ENCODE assay signal across 8 cellular contexts in the genomic region with DNA sequence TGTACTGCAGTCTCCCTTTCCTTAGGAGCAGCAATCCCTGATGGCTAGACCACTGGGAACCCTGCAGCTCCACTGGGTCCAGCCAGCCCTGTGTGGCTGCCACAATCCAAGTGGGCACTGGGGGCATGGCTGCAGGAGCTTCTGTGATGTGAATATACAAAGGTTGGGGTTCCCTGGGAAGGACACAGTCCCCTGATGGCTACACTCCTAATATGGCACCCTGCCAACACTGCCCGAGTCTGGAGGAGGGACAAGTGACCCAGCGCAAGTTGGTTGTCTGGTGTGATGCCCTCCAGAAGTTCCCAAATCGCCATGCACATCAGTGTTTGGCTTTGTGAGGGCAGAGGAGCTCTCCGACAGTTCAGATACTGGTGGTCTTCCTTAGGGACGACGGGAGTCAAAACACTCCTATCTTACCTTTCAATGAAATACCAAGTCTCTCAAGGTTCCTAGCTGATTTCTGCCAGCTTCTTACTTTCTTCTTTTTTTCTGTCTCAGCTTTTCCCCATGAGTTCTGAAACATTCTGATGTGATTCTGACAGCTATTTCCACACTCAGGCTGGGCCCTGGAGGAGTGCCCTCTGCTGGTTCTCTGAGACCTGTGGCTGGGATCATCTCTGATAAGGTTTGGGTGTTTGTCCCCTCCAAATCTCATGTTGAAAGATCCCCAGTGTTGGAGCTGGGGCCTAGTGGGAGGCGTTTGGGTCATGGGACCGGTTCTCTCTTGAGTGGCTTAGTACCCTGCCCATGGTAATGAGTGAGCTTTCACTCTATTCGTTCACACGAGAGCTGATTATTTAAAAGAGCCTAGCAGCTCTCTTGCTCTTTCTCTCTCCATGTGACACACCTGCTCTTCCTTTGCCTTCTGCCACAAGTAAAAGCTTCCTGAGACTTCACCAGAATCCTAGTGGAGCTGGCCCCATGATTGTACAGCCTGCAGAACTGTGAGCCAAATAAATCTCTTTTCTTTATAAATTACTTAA. TPM values are rescaled to one million over a fixed set of nuclear protein-coding genes. Genes with fewer than 3 reads are reported as not detected.
A peak's percentile ranks its signal among the peaks of the same experiment; 100 is the strongest.
DNase-seq lines count a peak whose midpoint lies in the region; ATAC-seq and TF ChIP-seq lines count a peak whose summit lies in the region.

No MANE protein-coding gene starts in this region.

- POLR2A ChIA-PET in activated CD4-positive, alpha-beta T cell treated with anti-CD3 and anti-CD28 coated beads, Interleukin-2, amount 10 ng/mL, durations not matched to agents 7 days and 5 days (lab: Charles Lee) = interaction anchor here (0.7 kb wide), 1 partner anchor 9 kb away, joined by 3 read pairs; no protein-coding TSS in a partner anchor
- POLR2A ChIA-PET in PC-3 (lab: Charles Lee; ENCODE audit: unreplicated experiment) = interaction anchor here (0.6 kb wide), 2 partner anchors 29 to 287 kb away, joined by 3 read pairs; no protein-coding TSS in a partner anchor

- intact Hi-C loops in PC-3 (cut with micrococcal nuclease) = loop anchor here (1.0 kb wide), 1 partner anchor 48 kb away; no protein-coding TSS in a partner anchor

- H4K20me1 ChIP-seq in PC-3 (ENCODE audit: low read length) = no peaks in the 10 kb centered on the region

- H3K4me1 Mint-ChIP-seq in activated CD4-positive, alpha-beta T cell treated with anti-CD3 and anti-CD28 coated beads, Interleukin-2, amount 10 ng/mL, durations not matched to agents 7 days and 5 days = no peaks in the 10 kb centered on the region
- peaks cover 10 to 14% of the 10 kb centered on the region in 2 donors for H3K4me1 Mint-ChIP-seq in stimulated activated naive B cell treated with anti-CD40 and anti-IgM and Interleukin-4, amounts not matched to agents 10 μg/mL and 1 μg/mL and 100 μg/mL, for 72 hours
- H3K4me1 Mint-ChIP-seq in T-helper 2 cell treated with Interferon-gamma antibody and Interleukin-4, amounts not matched to agents 5 μg/mL and 100 μg/mL, for 36 hours (ENCODE audit: low read depth) = no peaks in the 10 kb centered on the region

- CTCF ChIA-PET in activated CD4-positive, alpha-beta T cell treated with anti-CD3 and anti-CD28 coated beads, Interleukin-2, amount 10 ng/mL, durations not matched to agents 7 days and 5 days (lab: Charles Lee) = interaction anchor here (0.5 to 1.6 kb wide), 11 partner anchors 9 to 139 kb away, joined by 3 to 8 read pairs (median 4); no protein-coding TSS in a partner anchor
- CTCF ChIA-PET in PC-3 (lab: Charles Lee) = interaction anchor here (1.0 to 1.8 kb wide), 4 partner anchors 12 to 49 kb away, joined by 7 to 24 read pairs (median 16); no protein-coding TSS in a partner anchor

- no peaks in the 10 kb centered on the region for H3K79me2 ChIP-seq in PC-3 (ENCODE audit: low read length)

- no peak overlapping the region for H3K9ac ChIP-seq in PC-3 (ENCODE audit: low read length)

- no peak overlapping the region for H2AFZ ChIP-seq in PC-3 (ENCODE audit: low read length)

- no peaks in the 10 kb centered on the region for H3K27me3 ChIP-seq in PC-3 (ENCODE audit: low read length)
- H3K27me3 ChIP-seq in foreskin keratinocyte = no peaks in the 10 kb centered on the region

- H3K9me3 Mint-ChIP-seq in activated CD4-positive, alpha-beta T cell treated with anti-CD3 and anti-CD28 coated beads, Interleukin-2, amount 10 ng/mL, durations not matched to agents 7 days and 5 days = peaks cover 3% of the 10 kb centered on the region
- H3K9me3 Mint-ChIP-seq in stimulated activated naive B cell treated with anti-CD40 and anti-IgM and Interleukin-4, amounts not matched to agents 10 μg/mL and 1 μg/mL and 100 μg/mL, for 72 hours = peaks cover 3 to 8% of the 10 kb centered on the region in 2 donors
- peaks cover 8% of the 10 kb centered on the region for H3K9me3 Mint-ChIP-seq in T-helper 2 cell treated with Interferon-gamma antibody and Interleukin-4, amounts not matched to agents 5 μg/mL and 100 μg/mL, for 36 hours

- H3K27me3 Mint-ChIP-seq in activated CD4-positive, alpha-beta T cell treated with anti-CD3 and anti-CD28 coated beads, Interleukin-2, amount 10 ng/mL, durations not matched to agents 7 days and 5 days = peaks cover 20% of the 10 kb centered on the region
- H3K27me3 Mint-ChIP-seq in stimulated activated naive B cell treated with anti-CD40 and anti-IgM and Interleukin-4, amounts not matched to agents 10 μg/mL and 1 μg/mL and 100 μg/mL, for 72 hours = peaks cover 3 to 37% of the 10 kb centered on the region in 2 donors
- H3K27me3 Mint-ChIP-seq in T-helper 2 cell treated with Interferon-gamma antibody and Interleukin-4, amounts not matched to agents 5 μg/mL and 100 μg/mL, for 36 hours (ENCODE audit: low read depth) = peaks cover 25% of the 10 kb centered on the region

- 0 out of 2 replicates have a peak, but pooled peaks cover 4% of the 10 kb centered on the region for H3K9me3 ChIP-seq in PC-3 (ENCODE audit: low read length)

- H3K4me3 Mint-ChIP-seq in activated CD4-positive, alpha-beta T cell treated with anti-CD3 and anti-CD28 coated beads, Interleukin-2, amount 10 ng/mL, durations not matched to agents 7 days and 5 days = no peak overlapping the region
- no peak overlapping the region for H3K4me3 Mint-ChIP-seq in stimulated activated naive B cell treated with anti-CD40 and anti-IgM and Interleukin-4, amounts not matched to agents 10 μg/mL and 1 μg/mL and 100 μg/mL, for 72 hours
- H3K4me3 Mint-ChIP-seq in T-helper 2 cell treated with Interferon-gamma antibody and Interleukin-4, amounts not matched to agents 5 μg/mL and 100 μg/mL, for 36 hours = no peak overlapping the region

- no peak overlapping the region for H3K4me3 ChIP-seq in PC-3 (ENCODE audit: low read length)

- no peaks in the 10 kb centered on the region for H3K36me3 Mint-ChIP-seq in activated CD4-positive, alpha-beta T cell treated with anti-CD3 and anti-CD28 coated beads, Interleukin-2, amount 10 ng/mL, durations not matched to agents 7 days and 5 days (ENCODE audit: low read depth)
- H3K36me3 Mint-ChIP-seq in stimulated activated naive B cell treated with anti-CD40 and anti-IgM and Interleukin-4, amounts not matched to agents 10 μg/mL and 1 μg/mL and 100 μg/mL, for 72 hours = peaks cover 0 to 8% of the 10 kb centered on the region in 2 donors
- H3K36me3 Mint-ChIP-seq in T-helper 2 cell treated with Interferon-gamma antibody and Interleukin-4, amounts not matched to agents 5 μg/mL and 100 μg/mL, for 36 hours (ENCODE audit: low read depth) = no peaks in the 10 kb centered on the region

- BruUV-seq in PC-3 (replicated peaks; lab: Mats Ljungman, UMichigan) = no TSS peak

- no peak overlapping the region for H3K4me2 ChIP-seq in PC-3 (ENCODE audit: low read length)

- H3K27ac ChIP-seq in PC-3 (ENCODE audit: low read length) = no peak overlapping the region
- no peak overlapping the region for H3K27ac ChIP-seq in foreskin keratinocyte

- no peak overlapping the region for H3K27ac Mint-ChIP-seq in activated CD4-positive, alpha-beta T cell treated with anti-CD3 and anti-CD28 coated beads, Interleukin-2, amount 10 ng/mL, durations not matched to agents 7 days and 5 days
- peak overlapping the region; percentile 15 for H3K27ac Mint-ChIP-seq in stimulated activated naive B cell treated with anti-CD40 and anti-IgM and Interleukin-4, amounts not matched to agents 10 μg/mL and 1 μg/mL and 100 μg/mL, for 72 hours
- no peak overlapping the region for H3K27ac Mint-ChIP-seq in T-helper 2 cell treated with Interferon-gamma antibody and Interleukin-4, amounts not matched to agents 5 μg/mL and 100 μg/mL, for 36 hours

- H3K9me2 ChIP-seq in PC-3 (replicated peaks; ENCODE audit: low read length) = no peaks in the 10 kb centered on the region

- H3K4me1 ChIP-seq in PC-3 (ENCODE audit: insufficient read depth, low read length) (no peaks in the 10 kb centered on the region), foreskin keratinocyte (no peaks in the 10 kb centered on the region)

- peak; percentile 18 for DNase-seq in activated CD4-positive, alpha-beta T cell treated with anti-CD3 and anti-CD28 coated beads, Interleukin-2, amount 10 ng/mL, durations not matched to agents 7 days and 5 days
- DNase-seq in activated CD4-positive, alpha-beta T cell treated with anti-CD3 and anti-CD28 coated beads, Interleukin-2, amount 50 U/mL, for 1 hour = no peak
- DNase-seq in PC-3 (peak; percentile 48), foreskin keratinocyte (no peak), foreskin melanocyte (no peak), retina (no peak)
- DNase-seq in stimulated activated naive B cell treated with anti-CD40 and anti-IgM and Interleukin-4, amounts not matched to agents 10 μg/mL and 1 μg/mL and 100 μg/mL, for 72 hours = no peak
- DNase-seq in T-helper 2 cell treated with Interferon-gamma antibody and Interleukin-4, amounts not matched to agents 5 μg/mL and 100 μg/mL, for 36 hours (ENCODE audit: low spot score) = no peak

- H3K36me3 ChIP-seq in PC-3 (ENCODE audit: low read depth, low read length) = no peaks in the 10 kb centered on the region; the same call in 1 of the 2 replicates

- peak; percentile 74 for TF ChIP-seq CTCF in PC-3 (conservative IDR thresholded peaks at IDR 0.05; ENCODE audit: low read depth, low read length)
- TF ChIP-seq CTCF in foreskin keratinocyte (conservative IDR thresholded peaks at IDR 0.05) = peak; percentile 81

- ATAC-seq in PC-3 = peak; percentile 63
- peak; percentile 44 for ATAC-seq in foreskin keratinocyte
- ATAC-seq in stimulated activated naive B cell treated with anti-CD40 and anti-IgM and Interleukin-4, amounts not matched to agents 10 μg/mL and 1 μg/mL and 100 μg/mL, for 72 hours (replicated peaks) = no peak

- H3F3A ChIP-seq in PC-3 (ENCODE audit: low read length, unreplicated experiment) = no peaks in the 10 kb centered on the region

RNA-seq across cellular contexts. Expression of a gene that starts 15.5 kb away (rescaled TPM):
- total RNA-seq in activated CD4-positive, alpha-beta T cell treated with anti-CD3 and anti-CD28 coated beads, Interleukin-2, amount 10 ng/mL, durations not matched to agents 7 days and 5 days = not detected
- total RNA-seq in PC-3 (2014; rRNA removed) (not detected in 2 replicates), foreskin keratinocyte (1.3 and 20.1 TPM in 2 replicates)
- polyA plus RNA-seq in foreskin keratinocyte = 1.7 and 23.1 TPM in 2 replicates

RNA-seq across cellular contexts. Expression of a gene that starts 26.8 kb away (rescaled TPM):
- 100 to 1,000 TPM; 315 to 372 TPM for total RNA-seq in activated CD4-positive, alpha-beta T cell treated with anti-CD3 and anti-CD28 coated beads, Interleukin-2, amount 10 ng/mL, durations not matched to agents 7 days and 5 days
- total RNA-seq in PC-3 (2014; rRNA removed) = 9.8 and 16.1 TPM in 2 replicates
- 35.3 and 55.5 TPM in 2 replicates for total RNA-seq in foreskin keratinocyte
- polyA plus RNA-seq in foreskin keratinocyte = 36.6 and 54.5 TPM in 2 replicates

RNA-seq across cellular contexts. Expression of a gene that starts 39.5 kb away (rescaled TPM):
- total RNA-seq in activated CD4-positive, alpha-beta T cell treated with anti-CD3 and anti-CD28 coated beads, Interleukin-2, amount 10 ng/mL, durations not matched to agents 7 days and 5 days = not detected
- total RNA-seq in PC-3 (2014; rRNA removed) (not detected in 2 replicates), foreskin keratinocyte (not detected in 2 replicates)
- polyA plus RNA-seq in foreskin keratinocyte = not detected in 2 replicates

Comparison
In these comparisons a context has a peak if more than half of its experiments do, and no peak if none do; other contexts are left out.
1. DNase-seq: peak in activated CD4-positive, alpha-beta T cell treated with anti-CD3 and anti-CD28 coated beads, Interleukin-2, amount 10 ng/mL, durations not matched to agents 7 days and 5 days (single experiment) and PC-3 (single experiment); none in activated CD4-positive, alpha-beta T cell treated with anti-CD3 and anti-CD28 coated beads, Interleukin-2, amount 50 U/mL, for 1 hour (single experiment), foreskin keratinocyte (0 of 2), stimulated activated naive B cell treated with anti-CD40 and anti-IgM and Interleukin-4, amounts not matched to agents 10 μg/mL and 1 μg/mL and 100 μg/mL, for 72 hours (single experiment), foreskin melanocyte (single experiment), T-helper 2 cell treated with Interferon-gamma antibody and Interleukin-4, amounts not matched to agents 5 μg/mL and 100 μg/mL, for 36 hours (single experiment) and retina (single experiment).
2. ATAC-seq: peak in PC-3 (single experiment) and foreskin keratinocyte (single experiment); none in stimulated activated naive B cell treated with anti-CD40 and anti-IgM and Interleukin-4, amounts not matched to agents 10 μg/mL and 1 μg/mL and 100 μg/mL, for 72 hours (0 of 2).